8 cellular contexts compared by ENCODE assay signal in the genomic region with DNA sequence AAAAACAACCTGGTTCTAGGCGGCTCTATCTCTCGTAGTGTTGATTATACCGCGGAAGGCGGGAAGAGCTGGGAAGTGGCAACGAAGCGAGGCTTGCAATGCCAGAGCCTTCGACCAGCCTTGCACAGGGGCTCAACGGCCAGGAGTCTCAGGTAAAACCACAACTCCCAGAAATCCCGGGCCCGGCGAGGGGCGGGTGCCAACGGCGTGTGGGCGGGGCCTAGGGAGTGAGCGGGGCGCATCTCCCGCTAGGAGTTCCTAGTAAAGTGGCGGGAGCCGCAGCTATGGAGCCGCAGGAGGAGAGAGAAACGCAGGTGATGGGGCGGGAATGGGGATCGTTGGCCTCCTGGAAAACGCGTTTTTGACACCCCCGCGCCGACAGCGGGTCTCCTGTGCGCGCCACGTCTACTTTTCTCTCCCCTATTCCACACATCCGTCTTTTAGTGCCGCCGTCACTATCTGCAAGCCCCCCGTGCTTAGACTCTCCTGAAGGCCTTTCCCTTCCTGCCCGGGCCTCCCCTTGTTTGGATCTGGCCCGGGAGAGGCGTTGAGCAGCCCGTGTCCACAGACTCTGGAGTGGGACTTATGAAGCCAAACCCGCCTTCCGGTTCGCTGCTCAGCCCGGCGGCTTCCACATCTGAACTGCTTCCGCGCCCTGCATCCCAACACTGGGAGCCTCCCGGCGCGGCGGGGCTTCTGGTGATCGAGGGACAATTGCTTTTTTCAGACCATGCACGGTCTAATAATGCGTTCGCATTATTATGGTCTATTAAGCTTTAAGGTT.
DNase-seq lines count a peak whose midpoint lies in the region; ATAC-seq and TF ChIP-seq lines count a peak whose summit lies in the region.

A gene with protein sequence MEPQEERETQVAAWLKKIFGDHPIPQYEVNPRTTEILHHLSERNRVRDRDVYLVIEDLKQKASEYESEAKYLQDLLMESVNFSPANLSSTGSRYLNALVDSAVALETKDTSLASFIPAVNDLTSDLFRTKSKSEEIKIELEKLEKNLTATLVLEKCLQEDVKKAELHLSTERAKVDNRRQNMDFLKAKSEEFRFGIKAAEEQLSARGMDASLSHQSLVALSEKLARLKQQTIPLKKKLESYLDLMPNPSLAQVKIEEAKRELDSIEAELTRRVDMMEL (plus strand): TSS at position 258 of the 784 bp plus-strand sequence. CDS start 27 bp downstream, at position 285.

- TF ChIP-seq CTCF in AG09319 (IDR thresholded peaks at IDR 0.05; ENCODE audit: low read depth, low read length), result no peak

- peak; percentile 20 for DNase-seq in AG09319 (ENCODE audit: extremely low read depth, low read depth)
- peak; percentile 85 for DNase-seq in NCI-H446 treated with DMSO at 0.1 percent for 48 hours (lab: John Stamatoyannopoulos, UW)
- DNase-seq in activated CD4-positive, CD25-positive, alpha-beta regulatory T cell treated with anti-CD3 and anti-CD28 coated beads, Interleukin-2, amount 50 U/mL, for 72 hours, result peak; percentile 80
- peak; percentile 44 to 92 for DNase-seq in cerebellar nuclear complex (lab: John Stamatoyannopoulos, UW)
- peak; percentile 98 for DNase-seq in islet precursor cell
- peak; percentile 86 for DNase-seq in stimulated activated CD4-positive, alpha-beta T cell treated with anti-CD3 and anti-CD28 coated beads, Interleukin-12 subunit alpha, Interleukin-12 subunit beta, amount 100 ng/mL, for 4 hours

- ATAC-seq in GM19025 (IDR thresholded peaks at IDR 0.05; ENCODE audit: low read depth, unreplicated experiment) (peak; percentile 96), HG03342 (IDR thresholded peaks at IDR 0.05; ENCODE audit: unreplicated experiment) (peak; percentile 93)

Comparison
In these comparisons a context has a peak if more than half of its experiments do, and no peak if none do; other contexts are left out.
1. Peak in every context shown above with its lines: DNase-seq and ATAC-seq.
2. DNase-seq: peak in every context shown above with its lines; median percentile 98 in islet precursor cell; 86 in stimulated activated CD4-positive, alpha-beta T cell treated with anti-CD3 and anti-CD28 coated beads, Interleukin-12 subunit alpha, Interleukin-12 subunit beta, amount 100 ng/mL, for 4 hours; 85 in NCI-H446 treated with DMSO at 0.1 percent for 48 hours; 80 in activated CD4-positive, CD25-positive, alpha-beta regulatory T cell treated with anti-CD3 and anti-CD28 coated beads, Interleukin-2, amount 50 U/mL, for 72 hours; 68 in cerebellar nuclear complex; 20 in AG09319.